ENCODE assay signal across 8 cellular contexts in genomic region chr9:78023003-78023741, GRCh38. TPM values are rescaled to one million over a fixed set of nuclear protein-coding genes. Genes with fewer than 3 reads are reported as not detected.
DNase-seq lines count a peak whose midpoint lies in the region; ATAC-seq, FAIRE-seq and TF ChIP-seq lines count a peak whose summit lies in the region.

No MANE protein-coding gene starts in this region.

- no peak overlapping the region for H2AK5ac ChIP-seq in H1 (ENCODE audit: low read depth, low read length)

- H3K27me3 Mint-ChIP-seq in naive thymus-derived CD4-positive, alpha-beta T cell = no peaks in the 10 kb centered on the region
- H3K27me3 Mint-ChIP-seq in CD8-positive, alpha-beta memory T cell = peaks cover 0 to 3% of the 10 kb centered on the region in 2 donors

- no peaks in the 10 kb centered on the region for H3K36me3 ChIP-seq in BLaER1
- no peaks in the 10 kb centered on the region for H3K36me3 ChIP-seq in H1 (ENCODE audit: control insufficient read depth in 2 of 4, insufficient read depth in 4 of 4, low read length in 3 of 4)
- H3K36me3 ChIP-seq in naive thymus-derived CD4-positive, alpha-beta T cell (ENCODE audit: control insufficient read depth in 2 of 3, insufficient read depth in 3 of 3, low read length in 3 of 3) = no peaks in the 10 kb centered on the region
- H3K36me3 ChIP-seq in CD8-positive, alpha-beta memory T cell (ENCODE audit: insufficient read depth, low read length) = no peaks in the 10 kb centered on the region

- POLR2A ChIA-PET in H1 (lab: Charles Lee; ENCODE audit: partially characterized antibody) (interaction anchor here (1.0 to 2.3 kb wide), 3 partner anchors 8 to 13 kb away, joined by 3 to 10 read pairs (median 5); partner anchors contain the start of gene GNAQ), HEK293T (lab: Yijun Ruan, JAX) (no interaction called here)
- POLR2A ChIA-PET in naive thymus-derived CD4-positive, alpha-beta T cell (lab: Charles Lee) = no interaction called here
- POLR2A ChIA-PET in CD8-positive, alpha-beta memory T cell (lab: Charles Lee) = no interaction called here

- peak overlapping the region in 4 of 9 donors; percentile 24 to 78 (median 54) for H3K27ac Mint-ChIP-seq in naive thymus-derived CD4-positive, alpha-beta T cell
- H3K27ac Mint-ChIP-seq in CD8-positive, alpha-beta memory T cell = peak overlapping the region in 1 of 8 donors; percentile 77

- H4K5ac ChIP-seq in H1 (ENCODE audit: insufficient read length, low read depth, low read length) = no peak overlapping the region

- peaks cover 11% of the 10 kb centered on the region for H3K79me1 ChIP-seq in H1 (ENCODE audit: low read depth, low read length)

- no peaks in the 10 kb centered on the region for H3K23me2 ChIP-seq in H1 (ENCODE audit: low read depth, low read length)

- H3K14ac ChIP-seq in H1 (ENCODE audit: insufficient read length) = no peak overlapping the region

- H3K9me3 ChIP-seq in BLaER1 (no peaks in the 10 kb centered on the region), H1 (ENCODE audit: insufficient read depth in 2 of 2, low read depth in 1 of 2, low read length in 1 of 2) (no peaks in the 10 kb centered on the region)
- H3K9me3 ChIP-seq in naive thymus-derived CD4-positive, alpha-beta T cell (ENCODE audit: control insufficient read depth in 2 of 3, low read length in 3 of 3) = no peaks in the 10 kb centered on the region
- H3K9me3 ChIP-seq in CD8-positive, alpha-beta memory T cell (ENCODE audit: low read length) = no peaks in the 10 kb centered on the region

- H3K18ac ChIP-seq in H1 (ENCODE audit: extremely low read depth, low read length) = no peak overlapping the region

- TF ChIP-seq EP300 in H1 (IDR thresholded peaks at IDR 0.05; ENCODE audit: borderline replicate concordance in 1 of 2, low read depth in 2 of 2, low read length in 2 of 2) = no peak

- ATAC-seq in naive thymus-derived CD4-positive, alpha-beta T cell = peak; percentile 83

- H3K9ac ChIP-seq in BLaER1 (no peak overlapping the region), H1 (replicated peaks in 1 of 4; ENCODE audit: extremely low read depth in 1 of 4, low read depth in 3 of 4, low read length in 3 of 4) (no peak overlapping the region)

- no peak overlapping the region for H2AFZ ChIP-seq in H1 (ENCODE audit: low read length)

- H3K4me1 ChIP-seq in BLaER1 (peaks cover 32% of the 10 kb centered on the region), H1 (replicated peaks in 1 of 4; ENCODE audit: control insufficient read depth in 3 of 4, insufficient read depth in 4 of 4, low read length in 3 of 4) (peaks cover 8 to 28% (median 21%) of the 10 kb centered on the region in 4 experiments)
- peaks cover 0 to 25% of the 10 kb centered on the region in 2 donors for H3K4me1 ChIP-seq in naive thymus-derived CD4-positive, alpha-beta T cell (ENCODE audit: control insufficient read depth in 2 of 2, insufficient read depth in 2 of 2, low read length in 2 of 2)
- peaks cover 18% of the 10 kb centered on the region for H3K4me1 ChIP-seq in CD8-positive, alpha-beta memory T cell (ENCODE audit: insufficient read depth, low read length)

- no peak overlapping the region for H2BK120ac ChIP-seq in H1 (replicated peaks; ENCODE audit: low read depth, low read length)

- H3K4ac ChIP-seq in H1 (replicated peaks; ENCODE audit: insufficient read length, low read depth, low read length) = no peak overlapping the region

- H4K91ac ChIP-seq in H1 (replicated peaks; ENCODE audit: insufficient read length, low read length) = peak overlapping the region; percentile 53

- no peak for TF ChIP-seq RAD21 in H1 (IDR thresholded peaks at IDR 0.05 in 1 of 2, conservative IDR thresholded peaks at IDR 0.05 in 1 of 2; ENCODE audit: low read depth in 2 of 2, low read length in 2 of 2)

- no peak overlapping the region; the same call in 1 of the 2 replicates for H2BK12ac ChIP-seq in H1 (ENCODE audit: low read depth, low read length)

- TF ChIP-seq CTCF in H1 (IDR thresholded peaks at IDR 0.05; ENCODE audit: control extremely low read depth in 1 of 3, insufficient read depth in 1 of 3, low read depth in 1 of 3, low read length in 3 of 3) = no peak

- H2BK15ac ChIP-seq in H1 (ENCODE audit: low read length) = no peak overlapping the region

- WGBS in H1 (ENCODE audit: extremely low coverage in 1 of 2, insufficient coverage in 1 of 2, insufficient read length in 1 of 2, insufficient replicate concordance in 2 of 2, low coverage in 1 of 2, low lambda C conversion rate in 2 of 2, missing lambda C conversion rate in 1 of 2), 2 experiments = 67% methylated on average over 5 of the region's 5 CpGs; no CpG with 5 or more reads in 1 of the 2 experiments

- peaks cover 41 to 85% (median 72%) of the 10 kb centered on the region in 7 donors for H3K4me1 Mint-ChIP-seq in naive thymus-derived CD4-positive, alpha-beta T cell
- peaks cover 22 to 58% (median 34%) of the 10 kb centered on the region in 3 donors for H3K4me1 Mint-ChIP-seq in CD8-positive, alpha-beta memory T cell

- H3K79me2 ChIP-seq in H1 (ENCODE audit: control insufficient read depth in 1 of 2, insufficient read depth in 2 of 2, low read length in 2 of 2) = peaks cover 2 to 98% of the 10 kb centered on the region in 2 experiments

- no peak overlapping the region for H2BK5ac ChIP-seq in H1 (ENCODE audit: low read depth, low read length)

- peak; percentile 96 for DNase-seq in MV-4-11 (lab: John Stamatoyannopoulos, UW)
- DNase-seq in H1 (ENCODE audit: low read depth in 1 of 2, low spot score in 2 of 2) = no peak
- DNase-seq in naive thymus-derived CD4-positive, alpha-beta T cell = peak in 1 of 9 donors; percentile 21
- no peak for DNase-seq in HEK293T (ENCODE audit: extremely low spot score)
- DNase-seq in activated effector memory CD4-positive, alpha-beta T cell treated with Interleukin-2 at 50 U/mL for 16 hours = no peak
- DNase-seq in CD8-positive, alpha-beta memory T cell = no peak
- DNase-seq in cerebellar cortex (ENCODE audit: low spot score) = no peak

- H3K27me3 ChIP-seq in BLaER1 (no peaks in the 10 kb centered on the region), H1 (replicated peaks in 1 of 4; ENCODE audit: control insufficient read depth in 3 of 4, extremely low read depth in 1 of 4, insufficient read depth in 3 of 4, low read length in 3 of 4) (no peaks in the 10 kb centered on the region)
- no peaks in the 10 kb centered on the region for H3K27me3 ChIP-seq in naive thymus-derived CD4-positive, alpha-beta T cell (ENCODE audit: control insufficient read depth in 2 of 2, insufficient read depth in 2 of 2, low read length in 2 of 2)
- H3K27me3 ChIP-seq in CD8-positive, alpha-beta memory T cell (ENCODE audit: insufficient read depth, low read length, poor library complexity, severe bottlenecking) = no peaks in the 10 kb centered on the region

- no peak overlapping the region for H3K27ac ChIP-seq in BLaER1
- no peak overlapping the region for H3K27ac ChIP-seq in H1 (ENCODE audit: low read depth, low read length)
- H3K27ac ChIP-seq in naive thymus-derived CD4-positive, alpha-beta T cell (ENCODE audit: low read depth, low read length) = no peak overlapping the region
- H3K27ac ChIP-seq in CD8-positive, alpha-beta memory T cell (ENCODE audit: low read depth, low read length) = no peak overlapping the region

- CTCF ChIA-PET in H1 (lab: Charles Lee; ENCODE audit: partially characterized antibody) (interaction anchor here (1.8 kb wide), 1 partner anchor 47 kb away, joined by 7 read pairs; no protein-coding TSS in a partner anchor), HEK293T (lab: Yijun Ruan, JAX) (no interaction called here)
- CTCF ChIA-PET in naive thymus-derived CD4-positive, alpha-beta T cell (lab: Charles Lee) = no interaction called here
- CTCF ChIA-PET in CD8-positive, alpha-beta memory T cell (lab: Charles Lee) = interaction anchor here (1.2 kb wide), 1 partner anchor 12 kb away, joined by 3 read pairs; no protein-coding TSS in a partner anchor

- H3K56ac ChIP-seq in H1 (replicated peaks; ENCODE audit: insufficient read length, low read depth, low read length) = no peak overlapping the region

- no peak overlapping the region for H4K8ac ChIP-seq in H1 (ENCODE audit: extremely low read depth, insufficient read depth, low read length)

- no peak overlapping the region for H3K4me3 ChIP-seq in BLaER1
- H3K4me3 ChIP-seq in H1 (ENCODE audit: extremely low read depth in 1 of 4, insufficient read depth in 2 of 4, low read depth in 3 of 4, low read length in 4 of 4) = no peak overlapping the region
- no peak overlapping the region for H3K4me3 ChIP-seq in naive thymus-derived CD4-positive, alpha-beta T cell (ENCODE audit: low read length)
- H3K4me3 ChIP-seq in CD8-positive, alpha-beta memory T cell (ENCODE audit: low read length) = no peak overlapping the region

- H4K20me1 ChIP-seq in BLaER1 (peaks cover 70% of the 10 kb centered on the region), H1 (replicated peaks in 1 of 2; ENCODE audit: control insufficient read depth in 1 of 2, insufficient read depth in 2 of 2, low read length in 2 of 2) (peaks cover 2 to 4% of the 10 kb centered on the region in 2 experiments)

- peak overlapping the region; percentile 31; the same call in 1 of the 2 replicates for H3K4me2 ChIP-seq in BLaER1
- H3K4me2 ChIP-seq in H1 (ENCODE audit: insufficient read depth in 1 of 2, low read depth in 2 of 2, low read length in 2 of 2) = peak overlapping the region; percentile 27 to 43

- H3K36me3 Mint-ChIP-seq in naive thymus-derived CD4-positive, alpha-beta T cell = peaks cover 0 to 10% (median 9%) of the 10 kb centered on the region in 5 donors
- peaks cover 0 to 3% (median 1%) of the 10 kb centered on the region in 3 donors for H3K36me3 Mint-ChIP-seq in CD8-positive, alpha-beta memory T cell

- H3K4me3 Mint-ChIP-seq in naive thymus-derived CD4-positive, alpha-beta T cell = peak overlapping the region in 9 of 10 donors; percentile 8 to 84 (median 57)
- no peak overlapping the region for H3K4me3 Mint-ChIP-seq in CD8-positive, alpha-beta memory T cell

- no peaks in the 10 kb centered on the region for H3K9me3 Mint-ChIP-seq in naive thymus-derived CD4-positive, alpha-beta T cell
- no peaks in the 10 kb centered on the region for H3K9me3 Mint-ChIP-seq in CD8-positive, alpha-beta memory T cell

- H2BK20ac ChIP-seq in H1 (ENCODE audit: low read length) = no peak overlapping the region

- intact Hi-C loops in naive thymus-derived CD4-positive, alpha-beta T cell (cut with micrococcal nuclease) = no loop called here

- no peak for TF ChIP-seq POLR2A in H1 (IDR thresholded peaks at IDR 0.05; ENCODE audit: control extremely low read depth in 1 of 2, low read depth in 2 of 2, low read length in 2 of 2)

- FAIRE-seq in H1 (lab: Jason Lieb, UNC) = no peak

- H3K23ac ChIP-seq in H1 (ENCODE audit: insufficient read length) = no peak overlapping the region

RNA-seq across cellular contexts. Expression of gene GNAQ, which starts 8.4 kb away (rescaled TPM):
- 58.6 and 63.8 TPM in 2 replicates for total RNA-seq in H1 (2021; fragmentation: NEBNext Ultra II Directional; extraction: Animal tissue kit (Norgen Biotek cat#: 25700))
- 16.4 and 22.8 TPM in 2 replicates for polyA plus RNA-seq in H1 (2011; rRNA removed)
- 18.8 TPM for polyA plus RNA-seq in H1 (2011; cell fraction: cytosol; rRNA removed)
- polyA plus RNA-seq in H1 (2011; cell fraction: nucleus; rRNA removed) = 20.1 TPM
- polyA plus RNA-seq in H1 (2012, experiment 1 of 2) = 22.8 to 37.7 TPM (median 30.2 TPM) in 4 replicates
- polyA plus RNA-seq in H1 (2012, experiment 2 of 2) = 2.3 TPM
- 33.6 TPM for polyA plus RNA-seq in H1 (2013, experiment 1 of 2)
- 28.9 TPM for polyA plus RNA-seq in H1 (2013, experiment 2 of 2)
- 93.6 and 106 TPM in 2 replicates for polyA minus RNA-seq in H1 (2011; rRNA and poly(A)+ RNA removed)
- polyA minus RNA-seq in H1 (2011; cell fraction: cytosol; rRNA and poly(A)+ RNA removed) = 28.7 TPM
- polyA minus RNA-seq in H1 (2011; cell fraction: nucleus; rRNA and poly(A)+ RNA removed) = 63.2 TPM
- total RNA-seq in naive thymus-derived CD4-positive, alpha-beta T cell = 10 to 100 TPM; 37.7 to 60.6 (median 47.7) TPM
- 10 to 100 TPM in 1 of 2 donors, 1 to 10 TPM in 1; 7.2 to 11.4 TPM for polyA plus RNA-seq in naive thymus-derived CD4-positive, alpha-beta T cell
- total RNA-seq in CD8-positive, alpha-beta memory T cell = 10 to 100 TPM; 17.1 to 19.8 TPM
- polyA plus RNA-seq in CD8-positive, alpha-beta memory T cell = 7.5 TPM

Comparison
In these comparisons a context has a peak if more than half of its experiments do, and no peak if none do; other contexts are left out.
1. H3K4me3 Mint-ChIP-seq: peak in naive thymus-derived CD4-positive, alpha-beta T cell (9 of 10); none in CD8-positive, alpha-beta memory T cell (0 of 7).
2. CTCF ChIA-PET loops: an anchor here in H1 (1.8 kb wide) and CD8-positive, alpha-beta memory T cell (1.2 kb wide); none called in naive thymus-derived CD4-positive, alpha-beta T cell and HEK293T.